9 cellular contexts compared by ENCODE assay signal in genomic region chr6:14108571-14109410, GRCh38. TPM values are rescaled to one million over a fixed set of nuclear protein-coding genes. Genes with fewer than 3 reads are reported as not detected.
DNase-seq lines count a peak whose midpoint lies in the region; ATAC-seq and TF ChIP-seq lines count a peak whose summit lies in the region.
"Had no signal": no experiment of that assay in that cellular context is flagged by ENCODE, and none has a peak within 500 bp of the region (broad histone marks: within the 10 kb centered on the region; RNA-seq: fewer than 3 reads in every experiment).

No MANE protein-coding gene starts in this region.

- no peaks in the 10 kb centered on the region for H3K9me2 ChIP-seq in OCI-LY1 (ENCODE audit: low read depth, low read length)

- H3K27ac Mint-ChIP-seq in effector memory CD8-positive, alpha-beta T cell: peak overlapping the region in 1 of 2 donors; percentile 22

- H3K4me3 ChIP-seq in BLaER1 (no peak overlapping the region; the same call in 1 of the 2 replicates), OCI-LY1 (ENCODE audit: low read depth, low read length, poor library complexity, severe bottlenecking) (no peak overlapping the region), transverse colon (no peak overlapping the region), uterus (no peak overlapping the region)
- H3K4me3 ChIP-seq: thoracic aorta had no signal

- H3K4me2 ChIP-seq in BLaER1: peak overlapping the region; percentile 84
- H3K4me2 ChIP-seq in OCI-LY1 (ENCODE audit: low read length): peak overlapping the region; percentile 15; the same call in 1 of the 2 replicates

- H3K36me3 ChIP-seq in BLaER1 (no peaks in the 10 kb centered on the region), OCI-LY1 (ENCODE audit: insufficient read depth, low read length) (no peaks in the 10 kb centered on the region; the same call in 1 of the 2 replicates), transverse colon (no peaks in the 10 kb centered on the region), uterus (no peaks in the 10 kb centered on the region)
- H3K36me3 ChIP-seq: thoracic aorta had no signal

- TF ChIP-seq POLR2A in transverse colon (IDR thresholded peaks at IDR 0.05) (no peak), uterus (IDR thresholded peaks at IDR 0.05) (no peak)

- H3F3A ChIP-seq in OCI-LY1 (ENCODE audit: insufficient read depth, low read length): no peaks in the 10 kb centered on the region

- DNase-seq in effector memory CD8-positive, alpha-beta T cell: no peak
- peak; percentile 40 for DNase-seq in transverse colon
- no peak for DNase-seq in AG08396 (ENCODE audit: low spot score)
- DNase-seq in uterus: no peak

- H3K9me3 Mint-ChIP-seq in effector memory CD8-positive, alpha-beta T cell: no peaks in the 10 kb centered on the region

- H3K9me3 ChIP-seq in BLaER1 (peaks cover 18% of the 10 kb centered on the region), OCI-LY1 (ENCODE audit: low read length) (peaks cover 7% of the 10 kb centered on the region; the same call in 1 of the 2 replicates), transverse colon (peaks cover 0 to 5% of the 10 kb centered on the region in 2 donors), uterus (no peaks in the 10 kb centered on the region)

- peaks cover 32% of the 10 kb centered on the region for H3K4me1 ChIP-seq in BLaER1
- H3K4me1 ChIP-seq in OCI-LY1 (ENCODE audit: insufficient read depth, low read length, severe bottlenecking): peaks cover 25% of the 10 kb centered on the region
- H3K4me1 ChIP-seq in transverse colon: peaks cover 0 to 6% (median 0%) of the 10 kb centered on the region in 4 donors
- no peaks in the 10 kb centered on the region for H3K4me1 ChIP-seq in uterus

- H3K9ac ChIP-seq in BLaER1: peak overlapping the region; percentile 36; the same call in 1 of the 2 replicates
- no peak overlapping the region; the same call in 1 of the 2 replicates for H3K9ac ChIP-seq in OCI-LY1 (ENCODE audit: low read length)

- intact Hi-C loops in transverse colon (cut with DNase I; ENCODE audit: low total_unique reads): no loop called here
- intact Hi-C loops in uterus (cut with DNase I; ENCODE audit: low total_unique reads): no loop called here

- H3K4me1 Mint-ChIP-seq in effector memory CD8-positive, alpha-beta T cell (ENCODE audit: low read depth in 2 of 2): peaks cover 18 to 19% of the 10 kb centered on the region in 2 donors

- H3K27me3 ChIP-seq in BLaER1 (no peaks in the 10 kb centered on the region), OCI-LY1 (ENCODE audit: insufficient read depth, low read length) (no peaks in the 10 kb centered on the region; the same call in 1 of the 2 replicates), transverse colon (peaks cover 3% of the 10 kb centered on the region), uterus (no peaks in the 10 kb centered on the region)

- no peak overlapping the region for H2AFZ ChIP-seq in OCI-LY1 (ENCODE audit: low read length)

- H3K27me3 Mint-ChIP-seq in effector memory CD8-positive, alpha-beta T cell: peaks cover 50 to 67% of the 10 kb centered on the region in 2 donors

- WGBS in transverse colon (ENCODE audit: low coverage in 1 of 2), 2 donors: 47 to 67% methylated on average over 2 to 14 of the region's 14 CpGs

- TF ChIP-seq CTCF in OCI-LY1 (IDR thresholded peaks at IDR 0.05; ENCODE audit: low read length) (no peak), transverse colon (IDR thresholded peaks at IDR 0.05) (no peak), uterus (IDR thresholded peaks at IDR 0.05) (no peak)

- ATAC-seq in GM18870 (IDR thresholded peaks at IDR 0.05; ENCODE audit: unreplicated experiment) (peak; percentile 71), HG03039 (IDR thresholded peaks at IDR 0.05; ENCODE audit: unreplicated experiment) (peak; percentile 51)
- ATAC-seq in effector memory CD8-positive, alpha-beta T cell (replicated peaks): peak; percentile 64

- no peaks in the 10 kb centered on the region for H3K79me2 ChIP-seq in OCI-LY1 (ENCODE audit: insufficient read depth, low read length)

- no peaks in the 10 kb centered on the region for H3K36me3 Mint-ChIP-seq in effector memory CD8-positive, alpha-beta T cell (ENCODE audit: insufficient read depth)

- TF ChIP-seq EP300 in transverse colon (IDR thresholded peaks at IDR 0.05; ENCODE audit: low read depth): no peak

- H4K20me1 ChIP-seq in BLaER1 (no peaks in the 10 kb centered on the region), OCI-LY1 (ENCODE audit: insufficient read depth, low read length) (no peaks in the 10 kb centered on the region)

- in situ Hi-C loops in transverse colon (cut with MboI; ENCODE audit: low pct_ligation_motif_present in 1 of 4, low pct_unique_long_range_greater_than_20kb in 1 of 4, low sequenced_read_pairs in 3 of 4): no loop called here

- peak overlapping the region; percentile 3 to 31 for H3K4me3 Mint-ChIP-seq in effector memory CD8-positive, alpha-beta T cell

- H3K27ac ChIP-seq in BLaER1: peak overlapping the region; percentile 73
- H3K27ac ChIP-seq in OCI-LY1 (ENCODE audit: low read depth, low read length, poor library complexity, severe bottlenecking): peak overlapping the region; percentile 57
- H3K27ac ChIP-seq in transverse colon: peak overlapping the region in 1 of 4 donors; percentile 29
- H3K27ac ChIP-seq in uterus: no peak overlapping the region
- H3K27ac ChIP-seq: thoracic aorta had no signal

RNA-seq across cellular contexts. Expression of gene CD83, which starts 8.8 kb away (rescaled TPM):
- total RNA-seq in transverse colon (1 to 10 TPM in 3 of 4 donors, under 1 TPM in 1; 0.82 to 4.8 (median 2.1) TPM), uterus (10 to 100 TPM in 1 of 4 donors, 1 to 10 TPM in 3; 2.0 to 16.9 (median 7.9) TPM)

Comparison
In these comparisons a context has a peak if more than half of its experiments do, and no peak if none do; other contexts are left out.
1. H3K27ac ChIP-seq: peak in BLaER1 (single experiment) and OCI-LY1 (single experiment); none in uterus (0 of 2).
2. Peak in every context shown above with its lines, with median percentiles within 50 percentile points of each other: ATAC-seq.